22 cellular contexts compared by ENCODE assay signal in the genomic region with DNA sequence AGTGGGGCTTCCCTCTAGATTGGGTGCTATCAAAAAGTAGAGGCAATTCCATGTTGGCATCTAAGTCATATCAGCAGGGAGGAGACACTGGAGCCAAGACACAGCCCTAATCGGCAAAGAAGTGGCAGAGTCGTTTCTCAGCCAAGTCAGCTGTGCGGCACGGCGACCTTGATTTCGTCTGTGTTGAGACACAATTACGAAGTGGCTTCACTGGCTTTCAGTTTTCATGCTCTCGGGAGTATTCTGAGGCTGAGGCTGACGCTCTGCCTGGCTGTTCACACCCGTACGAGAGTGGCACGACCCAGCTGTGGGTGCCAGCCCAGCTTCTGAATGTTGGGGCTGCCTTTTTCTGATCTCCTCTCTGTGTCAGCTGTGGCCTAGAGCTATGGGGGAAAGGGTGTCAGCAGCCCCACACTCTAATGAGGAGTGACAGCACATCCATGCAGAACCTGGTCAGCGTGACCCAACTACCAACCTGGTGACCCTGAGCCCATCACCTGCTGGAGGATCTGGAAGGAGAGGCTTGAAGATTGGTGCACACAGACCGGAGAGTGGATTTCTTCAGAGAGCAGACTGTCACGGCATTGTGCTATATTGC.
DNase-seq lines count a peak whose midpoint lies in the region; TF ChIP-seq lines count a peak whose summit lies in the region.
"Had no signal": no experiment of that assay in that cellular context is flagged by ENCODE, and none has a peak within 500 bp of the region (broad histone marks: within the 10 kb centered on the region; RNA-seq: fewer than 3 reads in every experiment).

No MANE protein-coding gene starts in this region.

- DNase-seq in activated CD8-positive, alpha-beta memory T cell treated with anti-CD3 and anti-CD28 coated beads for 24 hours: peak; percentile 30
- no peak for DNase-seq in activated CD8-positive, alpha-beta memory T cell treated with anti-CD3 and anti-CD28 coated beads, Interleukin-2, amount 50 U/mL, for 4 hours
- DNase-seq in activated CD8-positive, alpha-beta memory T cell treated with anti-CD3 and anti-CD28 coated beads, Interleukin-2, amount 50 U/mL, for 48 hours: peak; percentile 40
- DNase-seq in mesenteric fat pad (ENCODE audit: low spot score): peak; percentile 62
- DNase-seq in testis: peak; percentile 87
- no peak for DNase-seq in Ammon's horn (ENCODE audit: low spot score)
- no peak for DNase-seq in SK-N-SH
- no peak for DNase-seq in AG20443 (ENCODE audit: low spot score)
- DNase-seq: ACHN; C1 segment of cervical spinal cord; DND-41; MG63; NCI-H1048; NCI-H1436; NCI-H1930; NCI-H2227 treated with DMSO at 0.1 percent for 48 hours; NCI-H510A; NK-92 treated with Interleukin-12 subunit alpha and Interleukin-12 subunit beta, amount 100 ng/mL, for 24 hours had no signal

- no peak overlapping the region for H2AFZ ChIP-seq in SK-N-SH (ENCODE audit: low read depth)

- TF ChIP-seq POLR2A in testis (IDR thresholded peaks at IDR 0.05): no peak

- H4K20me1 ChIP-seq in SK-N-SH (ENCODE audit: insufficient read depth): no peaks in the 10 kb centered on the region

- H3K27me3 ChIP-seq in testis (no peaks in the 10 kb centered on the region), SK-N-SH (ENCODE audit: insufficient read depth) (no peaks in the 10 kb centered on the region)
- H3K27me3 ChIP-seq: MG63, Peyer's patch had no signal

- H3F3A ChIP-seq in SK-N-SH (replicated peaks; ENCODE audit: insufficient read depth): no peaks in the 10 kb centered on the region

- WGBS in testis, 2 donors: 47 to 61% methylated on average over 15 of the region's 15 CpGs
- 46% methylated on average over 14 of the region's 15 CpGs for WGBS in SK-N-SH (ENCODE audit: low lambda C conversion rate)

- H3K79me2 ChIP-seq in SK-N-SH (ENCODE audit: insufficient read depth): no peaks in the 10 kb centered on the region

- H3K9me3 ChIP-seq in testis: no peaks in the 10 kb centered on the region
- H3K9me3 ChIP-seq in SK-N-SH: no peaks in the 10 kb centered on the region
- H3K9me3 ChIP-seq: MG63, Peyer's patch had no signal

- H3K36me3 ChIP-seq in testis (ENCODE audit: low read depth, missing control alignments) (no peaks in the 10 kb centered on the region), SK-N-SH (replicated peaks in 1 of 2; ENCODE audit: control insufficient read depth in 1 of 2, insufficient read depth in 2 of 2, low read length in 1 of 2) (no peaks in the 10 kb centered on the region)
- H3K36me3 ChIP-seq: MG63, Peyer's patch had no signal

- POLR2A ChIA-PET in SK-N-SH (lab: Yijun Ruan, JAX): no interaction called here

- no peak overlapping the region for H3K4me2 ChIP-seq in SK-N-SH

- H3K9me2 ChIP-seq in SK-N-SH: no peaks in the 10 kb centered on the region

- no peak for TF ChIP-seq RAD21 in SK-N-SH (IDR thresholded peaks at IDR 0.05; ENCODE audit: low read length)

- H3K4me3 ChIP-seq in testis (peak overlapping the region in 1 of 2 donors; percentile 26), SK-N-SH (ENCODE audit: low read depth in 2 of 2, low read length in 1 of 2) (no peak overlapping the region)
- H3K4me3 ChIP-seq: GM12878, K562, MG63, Peyer's patch had no signal

- TF ChIP-seq CTCF in testis (IDR thresholded peaks at IDR 0.05) (no peak), SK-N-SH (IDR thresholded peaks at IDR 0.05) (no peak)

- no peaks in the 10 kb centered on the region for H3K4me1 ChIP-seq in testis
- H3K4me1 ChIP-seq in SK-N-SH (ENCODE audit: control insufficient read depth in 1 of 2, insufficient read depth in 2 of 2, low read depth in 1 of 2, low read length in 1 of 2): no peaks in the 10 kb centered on the region
- H3K4me1 ChIP-seq: Peyer's patch had no signal

- intact Hi-C loops in testis (cut with DNase I; ENCODE audit: low total_unique reads): no loop called here

- CTCF ChIA-PET in SK-N-SH (lab: Yijun Ruan, JAX): interaction anchor here (0.6 kb wide), 1 partner anchor 14 kb away, joined by 3 read pairs; no protein-coding TSS in a partner anchor

- TF ChIP-seq EP300 in SK-N-SH (IDR thresholded peaks at IDR 0.05; ENCODE audit: borderline replicate concordance in 1 of 2, low read depth in 1 of 2, low read length in 1 of 2): no peak

- H3K27ac ChIP-seq in testis (peak overlapping the region; percentile 35 to 55), SK-N-SH (ENCODE audit: low read depth in 2 of 2, low read length in 1 of 2) (no peak overlapping the region)
- H3K27ac ChIP-seq: 22Rv1, Peyer's patch had no signal

- H3K9ac ChIP-seq in SK-N-SH: no peak overlapping the region

TF ChIP-seq in SK-N-SH, 30 proteins besides CTCF, POLR2A, EP300 and RAD21 (continues in another document):
- TF ChIP-seq SMC3 (IDR thresholded peaks at IDR 0.05; ENCODE audit: low read depth, low read length) (no peak), MXI1 (IDR thresholded peaks at IDR 0.05; ENCODE audit: low read depth, low read length) (no peak), TCF12 (IDR thresholded peaks at IDR 0.05) (no peak), FOSL2 (IDR thresholded peaks at IDR 0.05; ENCODE audit: borderline replicate concordance, low read depth) (no peak), NRF1 (IDR thresholded peaks at IDR 0.05; ENCODE audit: low read depth, low read length) (no peak), NFIC (IDR thresholded peaks at IDR 0.05; ENCODE audit: borderline replicate concordance) (no peak), RXRA (IDR thresholded peaks at IDR 0.05; ENCODE audit: borderline replicate concordance, low read depth) (no peak), TAF1 (IDR thresholded peaks at IDR 0.05; ENCODE audit: borderline replicate concordance, low read depth, low read length) (no peak), RCOR1 (IDR thresholded peaks at IDR 0.05; ENCODE audit: low read length) (no peak), GATA2 (CRISPR knock-in tag; IDR thresholded peaks at IDR 0.05) (no peak), MEF2A (IDR thresholded peaks at IDR 0.05; ENCODE audit: borderline replicate concordance, low read depth) (no peak), JUND (IDR thresholded peaks at IDR 0.05) (no peak), SIN3A (IDR thresholded peaks at IDR 0.05; ENCODE audit: borderline replicate concordance, low read depth, low read length) (no peak), USF1 (IDR thresholded peaks at IDR 0.05; ENCODE audit: borderline replicate concordance, low read depth) (no peak)
- TF ChIP-seq, protein P1, sequence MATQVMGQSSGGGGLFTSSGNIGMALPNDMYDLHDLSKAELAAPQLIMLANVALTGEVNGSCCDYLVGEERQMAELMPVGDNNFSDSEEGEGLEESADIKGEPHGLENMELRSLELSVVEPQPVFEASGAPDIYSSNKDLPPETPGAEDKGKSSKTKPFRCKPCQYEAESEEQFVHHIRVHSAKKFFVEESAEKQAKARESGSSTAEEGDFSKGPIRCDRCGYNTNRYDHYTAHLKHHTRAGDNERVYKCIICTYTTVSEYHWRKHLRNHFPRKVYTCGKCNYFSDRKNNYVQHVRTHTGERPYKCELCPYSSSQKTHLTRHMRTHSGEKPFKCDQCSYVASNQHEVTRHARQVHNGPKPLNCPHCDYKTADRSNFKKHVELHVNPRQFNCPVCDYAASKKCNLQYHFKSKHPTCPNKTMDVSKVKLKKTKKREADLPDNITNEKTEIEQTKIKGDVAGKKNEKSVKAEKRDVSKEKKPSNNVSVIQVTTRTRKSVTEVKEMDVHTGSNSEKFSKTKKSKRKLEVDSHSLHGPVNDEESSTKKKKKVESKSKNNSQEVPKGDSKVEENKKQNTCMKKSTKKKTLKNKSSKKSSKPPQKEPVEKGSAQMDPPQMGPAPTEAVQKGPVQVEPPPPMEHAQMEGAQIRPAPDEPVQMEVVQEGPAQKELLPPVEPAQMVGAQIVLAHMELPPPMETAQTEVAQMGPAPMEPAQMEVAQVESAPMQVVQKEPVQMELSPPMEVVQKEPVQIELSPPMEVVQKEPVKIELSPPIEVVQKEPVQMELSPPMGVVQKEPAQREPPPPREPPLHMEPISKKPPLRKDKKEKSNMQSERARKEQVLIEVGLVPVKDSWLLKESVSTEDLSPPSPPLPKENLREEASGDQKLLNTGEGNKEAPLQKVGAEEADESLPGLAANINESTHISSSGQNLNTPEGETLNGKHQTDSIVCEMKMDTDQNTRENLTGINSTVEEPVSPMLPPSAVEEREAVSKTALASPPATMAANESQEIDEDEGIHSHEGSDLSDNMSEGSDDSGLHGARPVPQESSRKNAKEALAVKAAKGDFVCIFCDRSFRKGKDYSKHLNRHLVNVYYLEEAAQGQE (IDR thresholded peaks at IDR 0.05; ENCODE audit: low read depth, low read length): no peak
- TF ChIP-seq, protein P2, sequence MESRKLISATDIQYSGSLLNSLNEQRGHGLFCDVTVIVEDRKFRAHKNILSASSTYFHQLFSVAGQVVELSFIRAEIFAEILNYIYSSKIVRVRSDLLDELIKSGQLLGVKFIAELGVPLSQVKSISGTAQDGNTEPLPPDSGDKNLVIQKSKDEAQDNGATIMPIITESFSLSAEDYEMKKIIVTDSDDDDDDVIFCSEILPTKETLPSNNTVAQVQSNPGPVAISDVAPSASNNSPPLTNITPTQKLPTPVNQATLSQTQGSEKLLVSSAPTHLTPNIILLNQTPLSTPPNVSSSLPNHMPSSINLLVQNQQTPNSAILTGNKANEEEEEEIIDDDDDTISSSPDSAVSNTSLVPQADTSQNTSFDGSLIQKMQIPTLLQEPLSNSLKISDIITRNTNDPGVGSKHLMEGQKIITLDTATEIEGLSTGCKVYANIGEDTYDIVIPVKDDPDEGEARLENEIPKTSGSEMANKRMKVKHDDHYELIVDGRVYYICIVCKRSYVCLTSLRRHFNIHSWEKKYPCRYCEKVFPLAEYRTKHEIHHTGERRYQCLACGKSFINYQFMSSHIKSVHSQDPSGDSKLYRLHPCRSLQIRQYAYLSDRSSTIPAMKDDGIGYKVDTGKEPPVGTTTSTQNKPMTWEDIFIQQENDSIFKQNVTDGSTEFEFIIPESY (IDR thresholded peaks at IDR 0.05; ENCODE audit: borderline replicate concordance, low read depth): no peak
- TF ChIP-seq, protein P3, sequence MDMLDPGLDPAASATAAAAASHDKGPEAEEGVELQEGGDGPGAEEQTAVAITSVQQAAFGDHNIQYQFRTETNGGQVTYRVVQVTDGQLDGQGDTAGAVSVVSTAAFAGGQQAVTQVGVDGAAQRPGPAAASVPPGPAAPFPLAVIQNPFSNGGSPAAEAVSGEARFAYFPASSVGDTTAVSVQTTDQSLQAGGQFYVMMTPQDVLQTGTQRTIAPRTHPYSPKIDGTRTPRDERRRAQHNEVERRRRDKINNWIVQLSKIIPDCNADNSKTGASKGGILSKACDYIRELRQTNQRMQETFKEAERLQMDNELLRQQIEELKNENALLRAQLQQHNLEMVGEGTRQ (IDR thresholded peaks at IDR 0.05; ENCODE audit: borderline replicate concordance, low read depth, low read length): no peak

Comparison
In these comparisons a context has a peak if more than half of its experiments do, and no peak if none do; other contexts are left out.
1. DNase-seq: peak in activated CD8-positive, alpha-beta memory T cell treated with anti-CD3 and anti-CD28 coated beads for 24 hours (single experiment), activated CD8-positive, alpha-beta memory T cell treated with anti-CD3 and anti-CD28 coated beads, Interleukin-2, amount 50 U/mL, for 48 hours (single experiment), mesenteric fat pad (single experiment) and testis (single experiment); none in activated CD8-positive, alpha-beta memory T cell treated with anti-CD3 and anti-CD28 coated beads, Interleukin-2, amount 50 U/mL, for 4 hours (single experiment), Ammon's horn (single experiment), SK-N-SH (single experiment) and AG20443 (single experiment).
2. H3K27ac ChIP-seq: peak in testis (2 of 2); none in SK-N-SH (0 of 2).